In the genomic region with DNA sequence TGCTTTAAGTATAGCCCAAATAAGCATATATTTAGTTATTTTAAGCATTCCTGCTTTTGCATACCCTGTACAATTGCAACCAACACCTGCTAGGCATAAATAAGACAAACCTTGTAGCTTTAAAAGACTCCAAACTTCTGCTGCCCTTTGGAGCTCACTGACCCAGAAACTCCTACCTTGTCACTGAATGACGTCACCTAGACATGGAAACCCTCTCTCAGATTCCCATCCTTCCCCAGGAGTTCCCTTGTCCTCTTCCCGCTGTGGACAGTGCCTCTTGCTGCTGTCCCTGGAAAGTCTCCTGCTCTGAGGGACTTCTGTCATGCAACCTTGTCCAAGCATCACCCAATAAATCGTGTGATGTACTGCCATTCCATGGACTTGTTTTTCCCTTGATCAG, we compare ENCODE assay signal across 36 cellular contexts.
"Had no signal": no experiment of that assay in that cellular context is flagged by ENCODE, and none has a peak within 500 bp of the region (broad histone marks: within the 10 kb centered on the region; RNA-seq: fewer than 3 reads in every experiment).

No MANE protein-coding gene starts in this region.

- H3K36me3 ChIP-seq: MG63 had no signal

- H3K27me3 ChIP-seq: MG63 had no signal

- H3K9me3 ChIP-seq: MG63 had no signal

- H3K4me3 ChIP-seq: MG63 had no signal

- DNase-seq: Karpas-422, Kasumi-1, MG63, MM.1S, MV-4-11, NCI-H1048, NCI-H1092, NCI-H1092 treated with DMSO at 0.1 percent for 48 hours, NCI-H1105, NCI-H1105 treated with DMSO at 0.1 percent for 48 hours, NCI-H1417, NCI-H1417 treated with DMSO at 0.1 percent for 48 hours, NCI-H1436, NCI-H1436 treated with DMSO at 0.1 percent for 48 hours, NCI-H146, NCI-H1694, NCI-H1694 treated with DMSO at 0.1 percent for 48 hours, NCI-H187, NCI-H187 treated with DMSO at 0.1 percent for 48 hours, NCI-H2029, NCI-H2029 treated with DMSO at 0.1 percent for 48 hours, NCI-H2081, NCI-H2081 treated with DMSO at 0.1 percent for 48 hours, NCI-H2107, NCI-H2171, NCI-H2171 treated with DMSO at 0.1 percent for 48 hours, NCI-H2227 treated with DMSO at 0.1 percent for 48 hours, NCI-H226, NCI-H345, NCI-H446, NCI-H446 treated with DMSO at 0.1 percent for 48 hours, NCI-H510A, NCI-H510A treated with DMSO at 0.1 percent for 48 hours, NCI-H524, NCI-H524 treated with DMSO at 0.1 percent for 48 hours, NCI-H526 had no signal
